Comparison of ENCODE assay signal across 8 cellular contexts in the genomic region with DNA sequence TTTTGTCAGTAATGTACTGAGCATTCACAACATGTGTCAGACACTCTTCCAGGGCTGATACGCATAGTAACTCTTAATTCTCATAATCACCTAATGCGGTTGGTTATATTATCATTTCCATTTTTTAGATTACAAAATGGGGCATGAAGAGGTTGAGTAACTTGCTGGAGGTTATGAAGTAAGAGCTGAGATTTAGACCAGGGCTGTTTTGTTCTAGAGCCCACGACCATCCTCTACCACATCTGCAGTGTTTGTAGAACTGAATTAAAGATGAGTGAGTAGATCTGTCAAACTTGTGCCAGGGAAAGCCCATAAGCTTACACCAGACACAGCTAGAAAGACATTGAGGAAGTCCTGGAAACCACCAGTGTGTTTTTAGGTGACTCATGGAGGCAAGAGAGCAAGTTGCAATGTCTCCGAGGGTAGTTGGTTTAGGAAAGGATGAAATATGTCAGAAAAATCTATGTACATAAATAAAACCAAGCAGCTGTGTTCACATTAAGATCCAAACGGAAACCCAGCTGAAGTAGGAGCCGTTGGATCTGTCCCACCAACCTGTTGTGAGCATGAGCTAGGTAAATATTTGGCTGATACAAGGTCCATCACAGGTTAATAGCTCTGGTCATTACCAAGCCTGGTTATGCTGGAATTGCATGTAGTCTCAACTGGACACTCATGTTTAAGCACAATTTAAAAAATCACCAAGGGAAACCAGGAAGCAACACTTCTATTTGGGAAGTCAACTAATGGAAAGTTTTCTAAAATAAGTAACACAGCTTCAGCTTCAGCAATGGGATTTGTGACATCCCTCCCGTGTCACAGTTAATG. TPM values are rescaled to one million over a fixed set of nuclear protein-coding genes. Genes with fewer than 3 reads are reported as not detected.
DNase-seq lines count a peak whose midpoint lies in the region; ATAC-seq, FAIRE-seq and TF ChIP-seq lines count a peak whose summit lies in the region.

No MANE protein-coding gene starts in this region.

- FAIRE-seq in HepG2 (lab: Jason Lieb, UNC), result peak; percentile 79

- H3K27ac ChIP-seq in HL-60 (replicated peaks) (peak overlapping the region; percentile 3; the same call in 1 of the 2 replicates), ascending aorta (peak overlapping the region; percentile 72 to 77), HepG2 (ENCODE audit: extremely low read length, insufficient read depth, low read length) (peak overlapping the region; percentile 57)

- TF ChIP-seq EP300 in HepG2 (IDR thresholded peaks at IDR 0.05; ENCODE audit: low read depth in 2 of 2, low read length in 2 of 2) (no peak), HepG2 (CRISPR knock-in tag; IDR thresholded peaks at IDR 0.05; ENCODE audit: borderline replicate concordance) (no peak)

- 32% methylated on average over 7 of the region's 7 CpGs for WGBS in HepG2 (ENCODE audit: low lambda C conversion rate)

- H4K20me1 ChIP-seq in HepG2 (ENCODE audit: insufficient read depth, low read length), result no peaks in the 10 kb centered on the region

- no peaks in the 10 kb centered on the region for H3K27me3 ChIP-seq in BJ (ENCODE audit: control insufficient read depth, insufficient read depth, low read length)
- no peaks in the 10 kb centered on the region for H3K27me3 ChIP-seq in HL-60 (ENCODE audit: insufficient read depth, poor library complexity, severe bottlenecking)
- no peaks in the 10 kb centered on the region for H3K27me3 ChIP-seq in ascending aorta
- peaks cover 0 to 4% of the 10 kb centered on the region in 2 experiments; a peak in 2 of 5 replicates for H3K27me3 ChIP-seq in HepG2 (ENCODE audit: control insufficient read depth in 1 of 2, insufficient read depth in 2 of 2, low read length in 2 of 2)

- H3K9me3 ChIP-seq in ascending aorta, result no peaks in the 10 kb centered on the region
- no peaks in the 10 kb centered on the region for H3K9me3 ChIP-seq in HepG2 (ENCODE audit: low read length)

- intact Hi-C loops in ascending aorta (cut with DNase I) (no loop called here), HepG2 (cut with micrococcal nuclease; ENCODE audit: unreplicated experiment) (no loop called here)

- no peak for TF ChIP-seq CTCF in BJ (IDR thresholded peaks at IDR 0.05; ENCODE audit: insufficient read depth, low read depth, low read length)
- no peak for TF ChIP-seq CTCF in HL-60 (IDR thresholded peaks at IDR 0.05; ENCODE audit: insufficient read depth, low read length)
- no peak for TF ChIP-seq CTCF in ascending aorta (IDR thresholded peaks at IDR 0.05)
- TF ChIP-seq CTCF in HepG2 (CRISPR knock-in tag; IDR thresholded peaks at IDR 0.05), result no peak

- H3K9ac ChIP-seq in HepG2 (ENCODE audit: insufficient read depth, low read depth, low read length), result peak overlapping the region; percentile 27; the same call in 1 of the 2 replicates

- CTCF ChIA-PET in BJ (lab: Yijun Ruan, JAX) (interaction anchor here (0.6 to 2.6 kb wide), 8 partner anchors 11 to 233 kb away, joined by 3 to 7 read pairs (median 4); a partner anchor contains a TSS), HepG2 (lab: Yijun Ruan, JAX; ENCODE audit: low intra/inter-chr PET ratio, low total read pairs) (no interaction called here)

- in situ Hi-C loops in HepG2 (cut with HindIII; ENCODE audit: extremely low pct_ligation_motif_present, low pct_unique_long_range_greater_than_20kb), result loop anchor here (25.0 kb wide), 1 partner anchor 233 kb away; a partner anchor contains a TSS

- TF ChIP-seq RAD21 in HepG2 (CRISPR knock-in tag; IDR thresholded peaks at IDR 0.05), result no peak

- peak; percentile 95 for ATAC-seq in HepG2
- ATAC-seq in GM19324 (IDR thresholded peaks at IDR 0.05; ENCODE audit: low FRiP score, unreplicated experiment), result no peak

- H3K4me1 ChIP-seq in ascending aorta (peaks cover 5 to 17% of the 10 kb centered on the region in 2 donors), HepG2 (ENCODE audit: insufficient read depth, low read length) (peaks cover 30% of the 10 kb centered on the region)

- H3K4me3 ChIP-seq in BJ (ENCODE audit: low read depth, low read length) (no peak overlapping the region), HL-60 (replicated peaks; ENCODE audit: insufficient read depth, low read length) (no peak overlapping the region), ascending aorta (no peak overlapping the region), HepG2 (replicated peaks in 1 of 3; ENCODE audit: insufficient read depth in 1 of 3, low read depth in 2 of 3, low read length in 3 of 3) (peak overlapping the region in 1 of 3 experiments; percentile 27; a peak in 1 of 6 replicates)

- TF ChIP-seq POLR2A in HepG2 (IDR thresholded peaks at IDR 0.05; ENCODE audit: insufficient read depth in 1 of 2, low read depth in 2 of 2, low read length in 2 of 2), result no peak

- no TSS peak for BruUV-seq in HepG2 (replicated peaks; lab: Mats Ljungman, UMichigan)

- POLR2A ChIA-PET in BJ (lab: Charles Lee) (interaction anchor here (1.3 kb wide), 1 partner anchor 114 kb away, joined by 4 read pairs; a partner anchor contains a TSS), HepG2 (lab: Yijun Ruan, JAX) (interaction anchor here (1.3 kb wide), 1 partner anchor 8 kb away, joined by 5 read pairs; no protein-coding TSS in a partner anchor)

- DNase-seq in BJ (ENCODE audit: low read depth) (peak; percentile 63), HL-60 (ENCODE audit: low read depth in 1 of 2, low spot score in 1 of 2) (peak; percentile 21 to 60), ascending aorta (ENCODE audit: low spot score in 2 of 2) (no peak), HepG2 (ENCODE audit: low spot score) (peak; percentile 60), NCI-H2196 treated with DMSO at 0.1 percent for 48 hours (lab: John Stamatoyannopoulos, UW; ENCODE audit: unreplicated experiment) (no peak), NCI-H1930 (lab: John Stamatoyannopoulos, UW) (no peak)
- DNase-seq in stimulated activated CD4-positive, alpha-beta T cell treated with anti-CD3 and anti-CD28 coated beads, Interleukin-4, amount 100 ng/mL, for 24 hours, result no peak

- no peaks in the 10 kb centered on the region for H3K79me2 ChIP-seq in HepG2 (ENCODE audit: insufficient read depth, low read length)

- H2AFZ ChIP-seq in HepG2 (ENCODE audit: low read length), result no peak overlapping the region

- H3K36me3 ChIP-seq in BJ (ENCODE audit: control insufficient read depth, insufficient read depth, low read length) (no peaks in the 10 kb centered on the region), ascending aorta (no peaks in the 10 kb centered on the region), HepG2 (replicated peaks in 1 of 2; ENCODE audit: control insufficient read depth in 1 of 2, insufficient read depth in 2 of 2, low read length in 2 of 2) (no peaks in the 10 kb centered on the region)

- H3K4me2 ChIP-seq in HepG2 (ENCODE audit: low read depth, low read length), result peak overlapping the region; percentile 65

RNA-seq across cellular contexts. Expression of a gene that starts 49.9 kb away (rescaled TPM):
- polyA plus RNA-seq in BJ (2011; rRNA removed) (7.1 and 12.4 TPM in 2 replicates), HepG2 (2011; rRNA removed) (7.1 and 7.2 TPM in 2 replicates)
- polyA minus RNA-seq in BJ (2011; rRNA and poly(A)+ RNA removed), result 10.7 and 17.3 TPM in 2 replicates
- total RNA-seq in ascending aorta (134 TPM), HepG2 (2016; rRNA removed; fragmentation: Illumina TruSeq; extraction: Trizol) (9.5 and 9.8 TPM in 2 replicates)
- total RNA-seq in HepG2 (2016; cell fraction: cytosol; rRNA removed; fragmentation: Illumina TruSeq; extraction: Trizol; ENCODE audit: low read depth), result 0.61 and 0.88 TPM in 2 replicates
- 7.2 and 11.8 TPM in 2 replicates for total RNA-seq in HepG2 (2016; cell fraction: insoluble cytoplasmic fraction; rRNA removed; fragmentation: Illumina TruSeq; extraction: Trizol)
- 5.6 and 6.4 TPM in 2 replicates for total RNA-seq in HepG2 (2016; cell fraction: membrane; rRNA removed; fragmentation: Illumina TruSeq; extraction: Trizol)
- 9.3 and 10.4 TPM in 2 replicates for total RNA-seq in HepG2 (2016; cell fraction: nucleus; rRNA removed; fragmentation: Illumina TruSeq; extraction: Trizol)
- polyA plus RNA-seq in HepG2 (2011; cell fraction: cytosol; rRNA removed), result 2.7 and 5.6 TPM in 2 replicates
- polyA plus RNA-seq in HepG2 (2011; cell fraction: nucleus; rRNA removed), result 13.8 and 16.9 TPM in 2 replicates
- polyA plus RNA-seq in HepG2 (2012), result 5.4 and 8.7 TPM in 2 replicates
- polyA plus RNA-seq in HepG2 (2016; cell fraction: cytosol; fragmentation: Illumina TruSeq; extraction: Trizol; ENCODE audit: low read depth), result 0.60 and 0.61 TPM in 2 replicates
- polyA plus RNA-seq in HepG2 (2016; cell fraction: insoluble cytoplasmic fraction; fragmentation: Illumina TruSeq; extraction: Trizol; ENCODE audit: low read depth), result 6.0 and 8.8 TPM in 2 replicates
- polyA plus RNA-seq in HepG2 (2016; cell fraction: membrane; fragmentation: Illumina TruSeq; extraction: Trizol; ENCODE audit: low read depth), result 2.1 and 2.2 TPM in 2 replicates
- 28.5 and 30.1 TPM in 2 replicates for polyA plus RNA-seq in HepG2 (2016; cell fraction: nucleus; fragmentation: Illumina TruSeq; extraction: Trizol; ENCODE audit: insufficient read depth, low read depth)
- 9.5 and 51.9 TPM in 2 replicates for polyA minus RNA-seq in HepG2 (2011; rRNA and poly(A)+ RNA removed; ENCODE audit: low replicate concordance)
- polyA minus RNA-seq in HepG2 (2011; cell fraction: cytosol; rRNA and poly(A)+ RNA removed), result 4.6 and 5.4 TPM in 2 replicates
- 5.1 and 12.0 TPM in 2 replicates for polyA minus RNA-seq in HepG2 (2011; cell fraction: nucleus; rRNA and poly(A)+ RNA removed)

Comparison
In these comparisons a context has a peak if more than half of its experiments do, and no peak if none do; other contexts are left out.
1. DNase-seq: peak in BJ (single experiment), HL-60 (2 of 2) and HepG2 (single experiment); none in ascending aorta (0 of 2), NCI-H2196 treated with DMSO at 0.1 percent for 48 hours (single experiment), stimulated activated CD4-positive, alpha-beta T cell treated with anti-CD3 and anti-CD28 coated beads, Interleukin-4, amount 100 ng/mL, for 24 hours (single experiment) and NCI-H1930 (0 of 2).
2. H3K27ac ChIP-seq: peak in every context shown above with its lines; median percentile 74 in ascending aorta; 57 in HepG2; 3 in HL-60.
3. RNA of a gene that starts 49.9 kb away (total RNA-seq): 134 TPM in ascending aorta (single experiment); 0.61 to 11.8 TPM in HepG2; every median in the first group is over 10 times any median in the second.